8 cellular contexts compared by ENCODE assay signal in genomic region chr5:368162-369084, GRCh38. TPM values are rescaled to one million over a fixed set of nuclear protein-coding genes. Genes with fewer than 3 reads are reported as not detected.
A peak's percentile ranks its signal among the peaks of the same experiment; 100 is the strongest.
DNase-seq lines count a peak whose midpoint lies in the region; ATAC-seq and TF ChIP-seq lines count a peak whose summit lies in the region.

No MANE protein-coding gene starts in this region.

- H3K4me3 ChIP-seq in AG09309 (ENCODE audit: control insufficient read depth, low read depth, low read length) = no peak overlapping the region
- no peak overlapping the region for H3K4me3 ChIP-seq in lower lobe of right lung

- no peaks in the 10 kb centered on the region for H3K27me3 ChIP-seq in lower lobe of right lung (ENCODE audit: low read depth)

- H3K36me3 Mint-ChIP-seq in activated B cell treated with CpG ODN at 0.5 μM for 24 hours (ENCODE audit: low read depth) = no peaks in the 10 kb centered on the region

- no peak for TF ChIP-seq CTCF in AG09309 (IDR thresholded peaks at IDR 0.05; ENCODE audit: control insufficient read depth, insufficient read depth, low read depth, low read length, missing control alignments)
- no peak for TF ChIP-seq CTCF in activated B cell treated with CpG ODN at 0.5 μM for 24 hours (IDR thresholded peaks at IDR 0.05)
- TF ChIP-seq CTCF in lower lobe of right lung (IDR thresholded peaks at IDR 0.05) = no peak

- POLR2A ChIA-PET in activated B cell treated with CpG ODN at 0.5 μM for 24 hours (lab: Charles Lee) = interaction anchor here (1.0 to 1.4 kb wide), 6 partner anchors 8 to 56 kb away, joined by 3 to 8 read pairs (median 4); no protein-coding TSS in a partner anchor

- peaks cover 14% of the 10 kb centered on the region for H3K9me3 ChIP-seq in lower lobe of right lung

- no peaks in the 10 kb centered on the region for H3K36me3 ChIP-seq in lower lobe of right lung

- peaks cover 9% of the 10 kb centered on the region for H3K27me3 Mint-ChIP-seq in activated B cell treated with CpG ODN at 0.5 μM for 24 hours

- H3K4me3 Mint-ChIP-seq in activated B cell treated with CpG ODN at 0.5 μM for 24 hours = peak overlapping the region; percentile 59

- H3K4me1 Mint-ChIP-seq in activated B cell treated with CpG ODN at 0.5 μM for 24 hours = peaks cover 27% of the 10 kb centered on the region

- intact Hi-C loops in activated B cell treated with CpG ODN at 0.5 μM for 24 hours (cut with micrococcal nuclease) (loop anchor here (2.0 to 5.0 kb wide), 2 partner anchors 36 to 56 kb away; no protein-coding TSS in a partner anchor), lower lobe of right lung (cut with DNase I) (no loop called here)

- CTCF ChIA-PET in activated B cell treated with CpG ODN at 0.5 μM for 24 hours (lab: Charles Lee) = interaction anchor here (0.8 to 2.1 kb wide), 2 partner anchors 51 to 62 kb away, joined by 3 to 6 read pairs; no protein-coding TSS in a partner anchor

- H3K4me1 ChIP-seq in lower lobe of right lung = peaks cover 29% of the 10 kb centered on the region

- H3K27ac ChIP-seq in lower lobe of right lung = no peak overlapping the region

- peak; percentile 56 for ATAC-seq in GM18909 (IDR thresholded peaks at IDR 0.05; ENCODE audit: poor library complexity, unreplicated experiment)
- peak; percentile 38 for ATAC-seq in HG03139 (IDR thresholded peaks at IDR 0.05; ENCODE audit: unreplicated experiment)
- ATAC-seq in activated B cell treated with CpG ODN at 0.5 μM for 24 hours (ENCODE audit: low read depth) = peak; percentile 59
- ATAC-seq in lower lobe of right lung = peak; percentile 47 to 52

- DNase-seq in AG09309 (ENCODE audit: low read depth) = peak; percentile 48
- no peak for DNase-seq in activated B cell treated with CpG ODN at 0.5 μM for 24 hours
- DNase-seq in lower lobe of right lung = peak; percentile 51
- DNase-seq in DMS153 (lab: John Stamatoyannopoulos, UW) = no peak
- no peak for DNase-seq in NCI-H69 (lab: John Stamatoyannopoulos, UW)
- no peak for DNase-seq in 8988T

- H3K27ac Mint-ChIP-seq in activated B cell treated with CpG ODN at 0.5 μM for 24 hours = peak overlapping the region; percentile 50

- peaks cover 9% of the 10 kb centered on the region for H3K9me3 Mint-ChIP-seq in activated B cell treated with CpG ODN at 0.5 μM for 24 hours

RNA-seq across cellular contexts. Expression of gene AHRR, which starts 46.9 kb away (rescaled TPM):
- total RNA-seq in activated B cell treated with CpG ODN at 0.5 μM for 24 hours (5.1 and 6.1 TPM in 2 replicates), lower lobe of right lung (8.4 TPM)

Comparison
In these comparisons a context has a peak if more than half of its experiments do, and no peak if none do; other contexts are left out.
1. DNase-seq: peak in AG09309 (single experiment) and lower lobe of right lung (single experiment); none in activated B cell treated with CpG ODN at 0.5 μM for 24 hours (single experiment), DMS153 (single experiment), NCI-H69 (single experiment) and 8988T (single experiment).
2. Peak in every context shown above with its lines, with median percentiles within 50 percentile points of each other: ATAC-seq.